In genomic region chr2:170525566-170525900, GRCh38 we compare ENCODE assay signal across 9 cellular contexts.
A peak's percentile ranks its signal among the peaks of the same experiment; 100 is the strongest.
DNase-seq lines count a peak whose midpoint lies in the region; ATAC-seq and TF ChIP-seq lines count a peak whose summit lies in the region.
"Had no signal": no experiment of that assay in that cellular context is flagged by ENCODE, and none has a peak within 500 bp of the region (broad histone marks: within the 10 kb centered on the region; RNA-seq: fewer than 3 reads in every experiment).

No MANE protein-coding gene starts in this region.

- 53% methylated on average over 5 of the region's 5 CpGs; no CpG with 5 or more reads in 1 of the 2 donors for WGBS in transverse colon (ENCODE audit: low coverage in 1 of 2), 2 donors

- no peak for TF ChIP-seq EP300 in transverse colon (IDR thresholded peaks at IDR 0.05; ENCODE audit: low read depth)

- peak overlapping the region; percentile 11 to 69 (median 61) for H3K27ac ChIP-seq in transverse colon
- H3K27ac ChIP-seq in CD4-positive, alpha-beta T cell (ENCODE audit: low read depth, low read length) = no peak overlapping the region
- no peak overlapping the region for H3K27ac ChIP-seq in CD8-positive, alpha-beta T cell (ENCODE audit: low read depth, low read length)
- H3K27ac ChIP-seq: parathyroid adenoma had no signal

- no peaks in the 10 kb centered on the region for H3K36me3 Mint-ChIP-seq in MCF 10A (ENCODE audit: insufficient read depth, unreplicated experiment)
- H3K36me3 Mint-ChIP-seq in CD4-positive, alpha-beta T cell (ENCODE audit: low read depth) = no peaks in the 10 kb centered on the region
- H3K36me3 Mint-ChIP-seq in CD8-positive, alpha-beta T cell = no peaks in the 10 kb centered on the region

- POLR2A ChIA-PET in MCF 10A (lab: Yijun Ruan, JAX) = interaction anchor here (0.6 to 2.0 kb wide), 8 partner anchors 18 to 287 kb away, joined by 3 to 10 read pairs (median 4); partner anchors contain the start of gene ERICH2
- POLR2A ChIA-PET in CD4-positive, alpha-beta T cell (lab: Charles Lee) = no interaction called here
- POLR2A ChIA-PET in CD8-positive, alpha-beta T cell (lab: Charles Lee) = interaction anchor here (1.4 kb wide), 1 partner anchor 18 kb away, joined by 4 read pairs; no protein-coding TSS in a partner anchor

- intact Hi-C loops in MCF 10A (cut with micrococcal nuclease) = no loop called here
- intact Hi-C loops in transverse colon (cut with DNase I; ENCODE audit: low total_unique reads) = no loop called here
- intact Hi-C loops in CD4-positive, alpha-beta T cell (cut with DNase I, micrococcal nuclease) = no loop called here
- intact Hi-C loops in CD8-positive, alpha-beta T cell (cut with DNase I, micrococcal nuclease) = no loop called here

- H3K4me1 ChIP-seq in transverse colon = peaks cover 0 to 23% (median 8%) of the 10 kb centered on the region in 4 donors
- no peaks in the 10 kb centered on the region for H3K4me1 ChIP-seq in CD8-positive, alpha-beta T cell (ENCODE audit: insufficient read depth, low read length)

- H3K9me3 Mint-ChIP-seq in MCF 10A (ENCODE audit: unreplicated experiment) = no peaks in the 10 kb centered on the region
- no peaks in the 10 kb centered on the region for H3K9me3 Mint-ChIP-seq in CD4-positive, alpha-beta T cell
- H3K9me3 Mint-ChIP-seq in CD8-positive, alpha-beta T cell = no peaks in the 10 kb centered on the region

- H3K4me1 Mint-ChIP-seq in MCF 10A (ENCODE audit: insufficient read depth, unreplicated experiment) = peaks cover 21% of the 10 kb centered on the region
- H3K4me1 Mint-ChIP-seq in CD4-positive, alpha-beta T cell (ENCODE audit: low read depth) = no peaks in the 10 kb centered on the region
- peaks cover 1% of the 10 kb centered on the region for H3K4me1 Mint-ChIP-seq in CD8-positive, alpha-beta T cell (ENCODE audit: low read depth)

- TF ChIP-seq CTCF in MCF 10A (IDR thresholded peaks at IDR 0.05; ENCODE audit: unreplicated experiment) = no peak
- TF ChIP-seq CTCF in kidney epithelial cell (IDR thresholded peaks at IDR 0.05; ENCODE audit: insufficient read depth, low read length, poor library complexity, severe bottlenecking) = no peak
- no peak for TF ChIP-seq CTCF in transverse colon (IDR thresholded peaks at IDR 0.05)
- no peak for TF ChIP-seq CTCF in CD4-positive, alpha-beta T cell (IDR thresholded peaks at IDR 0.05)
- no peak for TF ChIP-seq CTCF in CD8-positive, alpha-beta T cell (IDR thresholded peaks at IDR 0.05)

- H3K27me3 ChIP-seq in kidney epithelial cell (ENCODE audit: control insufficient read depth, insufficient read depth, low read length) (no peaks in the 10 kb centered on the region), transverse colon (no peaks in the 10 kb centered on the region)
- H3K27me3 ChIP-seq in CD4-positive, alpha-beta T cell (ENCODE audit: control insufficient read depth, insufficient read depth, low read length) = peaks cover 3% of the 10 kb centered on the region
- no peaks in the 10 kb centered on the region for H3K27me3 ChIP-seq in CD8-positive, alpha-beta T cell (ENCODE audit: insufficient read depth, low read length)

- CTCF ChIA-PET in MCF 10A (lab: Yijun Ruan, JAX) = interaction anchor here (0.6 to 5.1 kb wide), 5 partner anchors 9 to 288 kb away, joined by 3 to 20 read pairs (median 3); no protein-coding TSS in a partner anchor
- CTCF ChIA-PET in CD4-positive, alpha-beta T cell (lab: Charles Lee) = no interaction called here
- CTCF ChIA-PET in CD8-positive, alpha-beta T cell (lab: Charles Lee) = no interaction called here

- H3K36me3 ChIP-seq in kidney epithelial cell (ENCODE audit: control insufficient read depth, insufficient read depth, low read length) (no peaks in the 10 kb centered on the region), transverse colon (no peaks in the 10 kb centered on the region)
- H3K36me3 ChIP-seq in CD8-positive, alpha-beta T cell (ENCODE audit: insufficient read depth, low read length) = no peaks in the 10 kb centered on the region

- no peak for ATAC-seq in CD4-positive, alpha-beta T cell (ENCODE audit: poor library complexity)
- ATAC-seq in CD8-positive, alpha-beta T cell = no peak

- H3K27me3 Mint-ChIP-seq in MCF 10A (ENCODE audit: insufficient read depth, unreplicated experiment) = no peaks in the 10 kb centered on the region
- peaks cover 24% of the 10 kb centered on the region for H3K27me3 Mint-ChIP-seq in CD4-positive, alpha-beta T cell
- H3K27me3 Mint-ChIP-seq in CD8-positive, alpha-beta T cell (ENCODE audit: low read depth) = peaks cover 18% of the 10 kb centered on the region

- H3K4me3 ChIP-seq in kidney epithelial cell (ENCODE audit: low read depth, low read length) (no peak overlapping the region), transverse colon (no peak overlapping the region)
- H3K4me3 ChIP-seq in CD8-positive, alpha-beta T cell (ENCODE audit: low read depth, low read length) = no peak overlapping the region

- no peak overlapping the region for H3K4me3 Mint-ChIP-seq in MCF 10A (ENCODE audit: unreplicated experiment)
- no peak overlapping the region for H3K4me3 Mint-ChIP-seq in CD4-positive, alpha-beta T cell
- no peak overlapping the region for H3K4me3 Mint-ChIP-seq in CD8-positive, alpha-beta T cell

- DNase-seq in HS-5 (ENCODE audit: low read depth) (peak; percentile 97), MCF 10A (ENCODE audit: unreplicated experiment) (peak; percentile 98), kidney epithelial cell (ENCODE audit: low read depth) (peak; percentile 94), transverse colon (peak; percentile 63), T-helper 2 cell (no peak)
- DNase-seq in effector CD8-positive, alpha-beta T cell (lab: John Stamatoyannopoulos, UW) = no peak
- DNase-seq in CD4-positive, alpha-beta T cell = no peak
- DNase-seq in CD8-positive, alpha-beta T cell = no peak

- peak overlapping the region; percentile 63 for H3K27ac Mint-ChIP-seq in MCF 10A (ENCODE audit: low read depth, unreplicated experiment)
- H3K27ac Mint-ChIP-seq in CD4-positive, alpha-beta T cell = no peak overlapping the region
- no peak overlapping the region for H3K27ac Mint-ChIP-seq in CD8-positive, alpha-beta T cell

- in situ Hi-C loops in transverse colon (cut with MboI; ENCODE audit: low pct_ligation_motif_present in 1 of 4, low pct_unique_long_range_greater_than_20kb in 1 of 4, low sequenced_read_pairs in 3 of 4) = no loop called here

- no peaks in the 10 kb centered on the region for H3K9me3 ChIP-seq in transverse colon
- no peaks in the 10 kb centered on the region for H3K9me3 ChIP-seq in CD4-positive, alpha-beta T cell (ENCODE audit: control insufficient read depth, low read length)
- no peaks in the 10 kb centered on the region for H3K9me3 ChIP-seq in CD8-positive, alpha-beta T cell (ENCODE audit: low read length)

- no TSS peak for BruUV-seq in MCF 10A (replicated peaks; lab: Mats Ljungman, UMichigan)

- TF ChIP-seq POLR2A in transverse colon (IDR thresholded peaks at IDR 0.05) = no peak

Comparison
In these comparisons a context has a peak if more than half of its experiments do, and no peak if none do; other contexts are left out.
1. DNase-seq: peak in HS-5 (single experiment), MCF 10A (single experiment), kidney epithelial cell (single experiment) and transverse colon (single experiment); none in effector CD8-positive, alpha-beta T cell (single experiment), T-helper 2 cell (0 of 5), CD4-positive, alpha-beta T cell (0 of 10) and CD8-positive, alpha-beta T cell (0 of 7).
2. H3K27ac ChIP-seq: peak in transverse colon (4 of 4); none in CD4-positive, alpha-beta T cell (single experiment) and CD8-positive, alpha-beta T cell (single experiment).